Comparison of ENCODE assay signal across 29 cellular contexts in the genomic region with DNA sequence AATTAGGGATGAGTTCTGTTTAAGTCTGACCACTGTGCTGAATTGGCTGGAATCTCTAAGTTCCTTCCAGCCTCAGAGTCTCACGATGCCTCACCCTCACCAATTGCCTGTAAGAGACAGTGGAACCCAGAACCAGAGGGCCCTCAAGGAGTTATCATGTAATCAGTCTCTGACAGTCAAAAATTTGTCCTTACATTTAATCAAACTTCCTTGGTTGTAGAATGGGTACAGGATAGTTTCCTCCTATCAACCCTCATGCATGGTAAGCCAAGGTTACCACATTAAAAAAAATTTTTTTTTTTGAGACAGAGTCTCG.
DNase-seq lines count a peak whose midpoint lies in the region; ATAC-seq and TF ChIP-seq lines count a peak whose summit lies in the region.
"Had no signal": no experiment of that assay in that cellular context is flagged by ENCODE, and none has a peak within 500 bp of the region (broad histone marks: within the 10 kb centered on the region; RNA-seq: fewer than 3 reads in every experiment).

No MANE protein-coding gene starts in this region.

- no peaks in the 10 kb centered on the region for H3K27me3 Mint-ChIP-seq in MCF 10A (ENCODE audit: insufficient read depth, unreplicated experiment)
- H3K27me3 Mint-ChIP-seq: activated CD4-positive, alpha-beta memory T cell treated with anti-CD3 and anti-CD28 coated beads for 36 hours; B cell; brain had no signal

- BruUV-seq in MCF 10A (replicated peaks; lab: Mats Ljungman, UMichigan) (no TSS peak), PC-9 (replicated peaks; lab: Mats Ljungman, UMichigan) (no TSS peak)

- no peaks in the 10 kb centered on the region for H3K36me3 ChIP-seq in breast epithelium
- H3K36me3 ChIP-seq in PC-9 (ENCODE audit: low read depth), result no peaks in the 10 kb centered on the region
- H3K36me3 ChIP-seq: MG63, upper lobe of left lung had no signal

- H3K4me1 ChIP-seq in breast epithelium (no peaks in the 10 kb centered on the region), PC-9 (replicated peaks; ENCODE audit: insufficient read depth) (peaks cover 19% of the 10 kb centered on the region)
- H3K4me1 ChIP-seq: Peyer's patch, psoas muscle, upper lobe of left lung had no signal

- ATAC-seq in GM21737 (IDR thresholded peaks at IDR 0.05; ENCODE audit: unreplicated experiment), result no peak
- ATAC-seq in HG03460 (IDR thresholded peaks at IDR 0.05; ENCODE audit: unreplicated experiment), result no peak
- ATAC-seq in HG03520 (IDR thresholded peaks at IDR 0.05; ENCODE audit: unreplicated experiment), result no peak
- ATAC-seq: natural killer cell, psoas muscle had no signal

- H3K4me1 Mint-ChIP-seq in MCF 10A (ENCODE audit: insufficient read depth, unreplicated experiment), result peaks cover 12% of the 10 kb centered on the region

- 0 out of 2 replicates have a peak overlapping the region, but pooled peaks have one; percentile 46 for H2AFZ ChIP-seq in PC-9

- H3K9me3 Mint-ChIP-seq in MCF 10A (ENCODE audit: unreplicated experiment), result no peaks in the 10 kb centered on the region
- H3K9me3 Mint-ChIP-seq: activated CD4-positive, alpha-beta memory T cell treated with anti-CD3 and anti-CD28 coated beads for 36 hours; brain; H9; IgD-negative memory B cell; natural killer cell; T-helper 1 cell treated with Interleukin-12 subunit alpha and Interleukin-12 subunit beta and Interleukin-4 antibody, amounts not matched to agents 30 μg/mL and 1 μg/mL, for 36 hours had no signal

- intact Hi-C loops in MCF 10A (cut with micrococcal nuclease) (no loop called here), breast epithelium (cut with DNase I; ENCODE audit: low total_unique reads) (no loop called here), PC-9 (cut with micrococcal nuclease; ENCODE audit: unreplicated experiment) (no loop called here)

- H4K20me1 ChIP-seq in PC-9 (ENCODE audit: insufficient read depth), result no peaks in the 10 kb centered on the region

- no peak overlapping the region for H3K4me3 ChIP-seq in breast epithelium
- H3K4me3 ChIP-seq in PC-9, result no peak overlapping the region
- H3K4me3 ChIP-seq: MG63, Peyer's patch, psoas muscle, upper lobe of left lung had no signal

- peaks cover 13% of the 10 kb centered on the region for H3F3A ChIP-seq in PC-9 (ENCODE audit: insufficient read depth, low read depth)

- H3K9me3 ChIP-seq in breast epithelium (no peaks in the 10 kb centered on the region), PC-9 (ENCODE audit: insufficient read depth, low read depth) (no peaks in the 10 kb centered on the region)
- H3K9me3 ChIP-seq: MG63, Peyer's patch, psoas muscle, upper lobe of left lung had no signal

- peak overlapping the region; percentile 48 for H3K4me2 ChIP-seq in PC-9

- TF ChIP-seq CTCF in MCF 10A (IDR thresholded peaks at IDR 0.05; ENCODE audit: unreplicated experiment) (no peak), breast epithelium (IDR thresholded peaks at IDR 0.05) (no peak), PC-9 (conservative IDR thresholded peaks at IDR 0.05) (no peak)

- H3K27me3 ChIP-seq in breast epithelium (no peaks in the 10 kb centered on the region), PC-9 (ENCODE audit: insufficient read depth, low read depth) (no peaks in the 10 kb centered on the region)
- H3K27me3 ChIP-seq: MG63, Peyer's patch, upper lobe of left lung had no signal

- CTCF ChIA-PET in MCF 10A (lab: Yijun Ruan, JAX) (no interaction called here), PC-9 (lab: Charles Lee) (no interaction called here)

- DNase-seq in MCF 10A (ENCODE audit: unreplicated experiment) (no peak), breast epithelium (ENCODE audit: low spot score in 2 of 2) (no peak), PC-9 (no peak), epithelial cell of prostate (ENCODE audit: low read depth, low spot score) (no peak), stromal cell of bone marrow (ENCODE audit: low read depth) (peak; percentile 21)
- DNase-seq: activated CD4-positive, alpha-beta memory T cell treated with anti-CD3 and anti-CD28 coated beads for 36 hours; activated effector memory CD4-positive, alpha-beta T cell treated with anti-CD3 and anti-CD28 coated beads, Interleukin-2, amount 50 U/mL, for 16 hours; COR-L47; effector CD4-positive, alpha-beta T cell; GDM1; H9; head of caudate nucleus; MG63; midbrain; natural killer cell; NCI-H1105 treated with DMSO at 0.1 percent for 48 hours; NCI-H1930; NCI-H524 treated with DMSO at 0.1 percent for 48 hours; occipital lobe; Peyer's patch; psoas muscle; upper lobe of left lung had no signal

- H3K27ac Mint-ChIP-seq in MCF 10A (ENCODE audit: low read depth, unreplicated experiment), result peak overlapping the region; percentile 62
- H3K27ac Mint-ChIP-seq: activated CD4-positive, alpha-beta memory T cell treated with anti-CD3 and anti-CD28 coated beads for 36 hours; IgD-negative memory B cell; natural killer cell; T-helper 1 cell treated with Interleukin-12 subunit alpha and Interleukin-12 subunit beta and Interleukin-4 antibody, amounts not matched to agents 30 μg/mL and 1 μg/mL, for 36 hours had no signal

- no peak overlapping the region for H3K27ac ChIP-seq in breast epithelium
- H3K27ac ChIP-seq in PC-9, result peak overlapping the region; percentile 83
- peak overlapping the region; percentile 99 for H3K27ac ChIP-seq in epithelial cell of prostate
- H3K27ac ChIP-seq: psoas muscle, upper lobe of left lung had no signal

- peaks cover 14% of the 10 kb centered on the region for H3K36me3 Mint-ChIP-seq in MCF 10A (ENCODE audit: insufficient read depth, unreplicated experiment)
- H3K36me3 Mint-ChIP-seq: activated CD4-positive, alpha-beta memory T cell treated with anti-CD3 and anti-CD28 coated beads for 36 hours; natural killer cell had no signal

- no peaks in the 10 kb centered on the region for H3K9me2 ChIP-seq in PC-9 (ENCODE audit: insufficient read depth)

- TF ChIP-seq POLR2A in breast epithelium (IDR thresholded peaks at IDR 0.05), result no peak

- no peak overlapping the region for H3K4me3 Mint-ChIP-seq in MCF 10A (ENCODE audit: unreplicated experiment)
- H3K4me3 Mint-ChIP-seq: activated CD4-positive, alpha-beta memory T cell treated with anti-CD3 and anti-CD28 coated beads for 36 hours; B cell; brain; H9; IgD-negative memory B cell; natural killer cell; T-helper 1 cell treated with Interleukin-12 subunit alpha and Interleukin-12 subunit beta and Interleukin-4 antibody, amounts not matched to agents 30 μg/mL and 1 μg/mL, for 36 hours had no signal

- no peaks in the 10 kb centered on the region for H3K79me2 ChIP-seq in PC-9 (ENCODE audit: low read depth)

- POLR2A ChIA-PET in MCF 10A (lab: Yijun Ruan, JAX) (no interaction called here), PC-9 (lab: Charles Lee; ENCODE audit: unreplicated experiment) (no interaction called here)

Comparison
In these comparisons a context has a peak if more than half of its experiments do, and no peak if none do; other contexts are left out.
1. H3K27ac ChIP-seq: peak in PC-9 (single experiment) and epithelial cell of prostate (single experiment); none in breast epithelium (0 of 2).